Comparison of ENCODE assay signal across 22 cellular contexts in genomic region chr17:82713015-82713723, GRCh38. TPM values are rescaled to one million over a fixed set of nuclear protein-coding genes. Genes with fewer than 3 reads are reported as not detected.
DNase-seq lines count a peak whose midpoint lies in the region; ATAC-seq, FAIRE-seq and TF ChIP-seq lines count a peak whose summit lies in the region.
"Had no signal": no experiment of that assay in that cellular context is flagged by ENCODE, and none has a peak within 500 bp of the region (broad histone marks: within the 10 kb centered on the region; RNA-seq: fewer than 3 reads in every experiment).

No MANE protein-coding gene starts in this region.

- no peak overlapping the region for H3K9ac ChIP-seq in kidney (ENCODE audit: low read length in 2 of 2)
- H3K9ac ChIP-seq: BLaER1 treated with 17β-estradiol and CSF1 and Interleukin-3, amounts not matched to agents 10 nM and 100 nM; GM23248 had no signal

- H3K27me3 ChIP-seq in uterus = no peaks in the 10 kb centered on the region
- H3K27me3 ChIP-seq: BLaER1 treated with 17β-estradiol and CSF1 and Interleukin-3, amounts not matched to agents 10 nM and 100 nM had no signal

- H3K4me3 Mint-ChIP-seq in activated CD4-positive, alpha-beta T cell treated with anti-CD3 and anti-CD28 coated beads, Interleukin-2, amount 10 ng/mL, durations not matched to agents 24 days and 14 days = no peak overlapping the region
- peak overlapping the region; percentile 34 for H3K4me3 Mint-ChIP-seq in activated T-helper 2 cell treated with anti-CD3 and anti-CD28 coated beads, Interferon-gamma antibody, Interleukin-2, Interleukin-4, amounts not matched to agents 10 μg/mL and 5 μg/mL and 100 μg/mL, durations not matched to agents 14 hours and 24 hours and 36 hours (ENCODE audit: low read depth)

- TF ChIP-seq POLR2A in uterus (IDR thresholded peaks at IDR 0.05) = no peak

- DNase-seq in activated CD4-positive, alpha-beta T cell treated with anti-CD3 and anti-CD28 coated beads, Interleukin-2, amount 10 ng/mL, durations not matched to agents 24 days and 14 days = no peak
- no peak for DNase-seq in activated CD4-positive, alpha-beta T cell treated with anti-CD3 and anti-CD28 coated beads, Interleukin-2, amount 50 U/mL, for 1 hour
- DNase-seq in activated T-helper 2 cell treated with anti-CD3 and anti-CD28 coated beads, Interferon-gamma antibody, Interleukin-2, Interleukin-4, amounts not matched to agents 10 μg/mL and 5 μg/mL and 100 μg/mL, durations not matched to agents 14 hours and 24 hours and 36 hours (ENCODE audit: low spot score) = no peak
- DNase-seq in kidney (peak; percentile 69), urothelium cell line (ENCODE audit: low spot score) (no peak), left colon (no peak), D721Med (ENCODE audit: insufficient read length, low spot score) (no peak), uterus (no peak)
- DNase-seq: 8988T, DMS79, GM23248, KBM-7, NCI-H1048, NCI-H146, NCI-H2081 treated with DMSO at 0.1 percent for 48 hours, NCI-H226, NCI-H526 treated with DMSO at 0.1 percent for 48 hours, OCI-M1 had no signal

- peaks cover 6% of the 10 kb centered on the region for H3K36me3 Mint-ChIP-seq in activated CD4-positive, alpha-beta T cell treated with anti-CD3 and anti-CD28 coated beads, Interleukin-2, amount 10 ng/mL, durations not matched to agents 24 days and 14 days (ENCODE audit: low read depth)
- peaks cover 10% of the 10 kb centered on the region for H3K36me3 Mint-ChIP-seq in activated T-helper 2 cell treated with anti-CD3 and anti-CD28 coated beads, Interferon-gamma antibody, Interleukin-2, Interleukin-4, amounts not matched to agents 10 μg/mL and 5 μg/mL and 100 μg/mL, durations not matched to agents 14 hours and 24 hours and 36 hours (ENCODE audit: low read depth)

- FAIRE-seq in kidney (lab: Jason Lieb, UNC) (no peak), urothelium cell line (lab: Jason Lieb, UNC) (peak; percentile 37), D721Med (lab: Jason Lieb, UNC) (no peak)
- FAIRE-seq: GM12892, GM19239 had no signal

- H3K27ac Mint-ChIP-seq in activated CD4-positive, alpha-beta T cell treated with anti-CD3 and anti-CD28 coated beads, Interleukin-2, amount 10 ng/mL, durations not matched to agents 24 days and 14 days = peak overlapping the region; percentile 35
- H3K27ac Mint-ChIP-seq in activated T-helper 2 cell treated with anti-CD3 and anti-CD28 coated beads, Interferon-gamma antibody, Interleukin-2, Interleukin-4, amounts not matched to agents 10 μg/mL and 5 μg/mL and 100 μg/mL, durations not matched to agents 14 hours and 24 hours and 36 hours = no peak overlapping the region

- H3K4me1 ChIP-seq in kidney (ENCODE audit: control insufficient read depth in 1 of 2, insufficient read depth in 1 of 2, low read depth in 1 of 2, low read length in 2 of 2) (peaks cover 10 to 14% of the 10 kb centered on the region in 2 donors), uterus (peaks cover 0 to 6% of the 10 kb centered on the region in 2 donors)

- H3K4me1 Mint-ChIP-seq in activated CD4-positive, alpha-beta T cell treated with anti-CD3 and anti-CD28 coated beads, Interleukin-2, amount 10 ng/mL, durations not matched to agents 24 days and 14 days = peaks cover 16% of the 10 kb centered on the region
- H3K4me1 Mint-ChIP-seq in activated T-helper 2 cell treated with anti-CD3 and anti-CD28 coated beads, Interferon-gamma antibody, Interleukin-2, Interleukin-4, amounts not matched to agents 10 μg/mL and 5 μg/mL and 100 μg/mL, durations not matched to agents 14 hours and 24 hours and 36 hours (ENCODE audit: low read depth) = peaks cover 7% of the 10 kb centered on the region

- no peak for ATAC-seq in left colon

- no peak overlapping the region for H3K4me3 ChIP-seq in kidney (ENCODE audit: low read length in 2 of 2)
- H3K4me3 ChIP-seq in uterus = no peak overlapping the region
- H3K4me3 ChIP-seq: BLaER1 treated with 17β-estradiol and CSF1 and Interleukin-3, amounts not matched to agents 10 nM and 100 nM; GM23248 had no signal

- intact Hi-C loops in activated CD4-positive, alpha-beta T cell treated with anti-CD3 and anti-CD28 coated beads, Interleukin-2, amount 10 ng/mL, durations not matched to agents 24 days and 14 days (cut with micrococcal nuclease) = no loop called here
- intact Hi-C loops in activated T-helper 2 cell treated with anti-CD3 and anti-CD28 coated beads, Interferon-gamma antibody, Interleukin-2, Interleukin-4, amounts not matched to agents 10 μg/mL and 5 μg/mL and 100 μg/mL, durations not matched to agents 14 hours and 24 hours and 36 hours (cut with micrococcal nuclease) = no loop called here
- intact Hi-C loops in kidney (cut with DNase I) = no loop called here
- intact Hi-C loops in left colon (cut with DNase I, micrococcal nuclease) = no loop called here
- intact Hi-C loops in uterus (cut with DNase I; ENCODE audit: low total_unique reads) = no loop called here

- no peak for TF ChIP-seq CTCF in kidney (IDR thresholded peaks at IDR 0.05; ENCODE audit: borderline replicate concordance, extremely low read depth, insufficient read depth)
- no peak for TF ChIP-seq CTCF in D721Med (IDR thresholded peaks at IDR 0.05; ENCODE audit: insufficient read depth, missing control alignments)
- TF ChIP-seq CTCF in uterus (IDR thresholded peaks at IDR 0.05) = no peak

- H3K27ac ChIP-seq in kidney (ENCODE audit: low read depth in 2 of 2, low read length in 2 of 2) (no peak overlapping the region), uterus (no peak overlapping the region)
- H3K27ac ChIP-seq: BLaER1 treated with 17β-estradiol and CSF1 and Interleukin-3, amounts not matched to agents 10 nM and 100 nM; GM23248; HL-60 had no signal

- H3K9me3 ChIP-seq in kidney (ENCODE audit: control insufficient read depth in 1 of 2, low read length in 2 of 2) (no peaks in the 10 kb centered on the region), uterus (no peaks in the 10 kb centered on the region)
- H3K9me3 ChIP-seq: BLaER1 treated with 17β-estradiol and CSF1 and Interleukin-3, amounts not matched to agents 10 nM and 100 nM had no signal

- H3K36me3 ChIP-seq in kidney (ENCODE audit: control insufficient read depth in 1 of 2, insufficient read depth in 2 of 2, low read length in 2 of 2) (no peaks in the 10 kb centered on the region), uterus (no peaks in the 10 kb centered on the region)

- no peaks in the 10 kb centered on the region for H3K9me3 Mint-ChIP-seq in activated CD4-positive, alpha-beta T cell treated with anti-CD3 and anti-CD28 coated beads, Interleukin-2, amount 10 ng/mL, durations not matched to agents 24 days and 14 days
- no peaks in the 10 kb centered on the region for H3K9me3 Mint-ChIP-seq in activated T-helper 2 cell treated with anti-CD3 and anti-CD28 coated beads, Interferon-gamma antibody, Interleukin-2, Interleukin-4, amounts not matched to agents 10 μg/mL and 5 μg/mL and 100 μg/mL, durations not matched to agents 14 hours and 24 hours and 36 hours

- no peaks in the 10 kb centered on the region for H3K27me3 Mint-ChIP-seq in activated CD4-positive, alpha-beta T cell treated with anti-CD3 and anti-CD28 coated beads, Interleukin-2, amount 10 ng/mL, durations not matched to agents 24 days and 14 days
- H3K27me3 Mint-ChIP-seq in activated T-helper 2 cell treated with anti-CD3 and anti-CD28 coated beads, Interferon-gamma antibody, Interleukin-2, Interleukin-4, amounts not matched to agents 10 μg/mL and 5 μg/mL and 100 μg/mL, durations not matched to agents 14 hours and 24 hours and 36 hours (ENCODE audit: low read depth) = no peaks in the 10 kb centered on the region

RNA-seq across cellular contexts. Expression of gene FN3KRP, which starts 3.3 kb away (rescaled TPM):
- total RNA-seq in activated CD4-positive, alpha-beta T cell treated with anti-CD3 and anti-CD28 coated beads, Interleukin-2, amount 10 ng/mL, durations not matched to agents 24 days and 14 days = 38.7 and 43.4 TPM in 2 replicates
- total RNA-seq in activated T-helper 2 cell treated with anti-CD3 and anti-CD28 coated beads, Interferon-gamma antibody, Interleukin-2, Interleukin-4, amounts not matched to agents 10 μg/mL and 5 μg/mL and 100 μg/mL, durations not matched to agents 14 hours and 24 hours and 36 hours = 39.6 and 42.3 TPM in 2 replicates
- 30.6 TPM for total RNA-seq in kidney
- 36.6 TPM for polyA plus RNA-seq in kidney (ENCODE audit: insufficient read depth, low read depth, low replicate concordance)
- 10 to 100 TPM; 32.0 to 32.4 TPM for total RNA-seq in left colon
- total RNA-seq in uterus = 10 to 100 TPM in 3 of 4 donors, 1 to 10 TPM in 1; 1.2 to 97.6 (median 32.7) TPM

RNA-seq across cellular contexts. Expression of gene RAB40B, which starts 14.7 kb away (rescaled TPM):
- total RNA-seq in activated CD4-positive, alpha-beta T cell treated with anti-CD3 and anti-CD28 coated beads, Interleukin-2, amount 10 ng/mL, durations not matched to agents 24 days and 14 days = 4.9 and 5.4 TPM in 2 replicates
- total RNA-seq in activated T-helper 2 cell treated with anti-CD3 and anti-CD28 coated beads, Interferon-gamma antibody, Interleukin-2, Interleukin-4, amounts not matched to agents 10 μg/mL and 5 μg/mL and 100 μg/mL, durations not matched to agents 14 hours and 24 hours and 36 hours = 4.8 and 5.4 TPM in 2 replicates
- total RNA-seq in kidney = 21.7 TPM
- polyA plus RNA-seq in kidney (ENCODE audit: insufficient read depth, low read depth, low replicate concordance) = 36.1 TPM
- total RNA-seq in left colon = 10 to 100 TPM; 29.4 to 29.5 TPM
- total RNA-seq in uterus = 10 to 100 TPM in 2 of 4 donors, 1 to 10 TPM in 2; 4.1 to 18.5 (median 11.3) TPM

RNA-seq across cellular contexts. Expression of gene FN3K, which starts 22.2 kb away (rescaled TPM):
- 2.9 and 3.7 TPM in 2 replicates for total RNA-seq in activated CD4-positive, alpha-beta T cell treated with anti-CD3 and anti-CD28 coated beads, Interleukin-2, amount 10 ng/mL, durations not matched to agents 24 days and 14 days
- total RNA-seq in activated T-helper 2 cell treated with anti-CD3 and anti-CD28 coated beads, Interferon-gamma antibody, Interleukin-2, Interleukin-4, amounts not matched to agents 10 μg/mL and 5 μg/mL and 100 μg/mL, durations not matched to agents 14 hours and 24 hours and 36 hours = 3.6 and 4.0 TPM in 2 replicates
- total RNA-seq in kidney = 33.3 TPM
- polyA plus RNA-seq in kidney (ENCODE audit: insufficient read depth, low read depth, low replicate concordance) = 114 TPM
- total RNA-seq in left colon = 10 to 100 TPM; 48.3 to 63.1 TPM
- total RNA-seq in uterus = 10 to 100 TPM in 2 of 4 donors, 1 to 10 TPM in 2; 1.8 to 26.3 (median 7.1) TPM

RNA-seq across cellular contexts. Expression of gene TBCD, which starts 38.7 kb away (rescaled TPM):
- total RNA-seq in activated CD4-positive, alpha-beta T cell treated with anti-CD3 and anti-CD28 coated beads, Interleukin-2, amount 10 ng/mL, durations not matched to agents 24 days and 14 days = 117 and 122 TPM in 2 replicates
- 120 and 125 TPM in 2 replicates for total RNA-seq in activated T-helper 2 cell treated with anti-CD3 and anti-CD28 coated beads, Interferon-gamma antibody, Interleukin-2, Interleukin-4, amounts not matched to agents 10 μg/mL and 5 μg/mL and 100 μg/mL, durations not matched to agents 14 hours and 24 hours and 36 hours
- 72.8 TPM for total RNA-seq in kidney
- polyA plus RNA-seq in kidney (ENCODE audit: insufficient read depth, low read depth, low replicate concordance) = 78.7 TPM
- 10 to 100 TPM; 44.4 to 54.1 TPM for total RNA-seq in left colon
- total RNA-seq in uterus = 100 to 1,000 TPM in 1 of 4 donors, 10 to 100 TPM in 3; 35.9 to 142 (median 61.3) TPM
